In the genomic region with DNA sequence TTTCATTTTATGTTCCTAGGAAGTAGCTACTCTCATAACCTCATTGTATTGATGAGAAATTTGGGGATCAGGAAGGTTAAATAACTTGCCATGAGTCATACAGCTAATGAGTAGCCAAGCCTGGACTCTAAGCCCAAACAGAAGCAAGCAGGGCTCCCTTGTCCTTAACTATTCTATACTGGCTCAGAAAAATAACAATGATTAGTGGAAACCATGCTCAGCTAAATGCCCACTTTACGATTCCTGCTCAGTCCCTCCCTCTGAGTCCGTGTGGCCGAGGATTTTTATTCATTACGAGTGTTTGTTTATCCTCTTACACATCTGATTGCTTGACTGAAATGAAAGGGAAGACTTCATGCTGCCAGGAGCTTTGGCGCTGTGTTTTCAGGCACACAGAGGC, we compare ENCODE assay signal across 20 cellular contexts.
DNase-seq lines count a peak whose midpoint lies in the region; ATAC-seq and TF ChIP-seq lines count a peak whose summit lies in the region.
"Had no signal": no experiment of that assay in that cellular context is flagged by ENCODE, and none has a peak within 500 bp of the region (broad histone marks: within the 10 kb centered on the region; RNA-seq: fewer than 3 reads in every experiment).

No MANE protein-coding gene starts in this region.

- no peaks in the 10 kb centered on the region for H3K9me3 ChIP-seq in hepatocyte (ENCODE audit: low read depth)
- H3K9me3 ChIP-seq in tibial artery: no peaks in the 10 kb centered on the region
- H3K9me3 ChIP-seq: HAP-1, upper lobe of left lung had no signal

- peak overlapping the region; percentile 49 for H3K4me2 ChIP-seq in hepatocyte

- no peaks in the 10 kb centered on the region for H3K79me2 ChIP-seq in hepatocyte

- H3K36me3 ChIP-seq in hepatocyte (replicated peaks; ENCODE audit: insufficient read depth, low read depth) (no peaks in the 10 kb centered on the region), tibial artery (no peaks in the 10 kb centered on the region)
- H3K36me3 ChIP-seq: brain microvascular endothelial cell had no signal

- H3K4me1 ChIP-seq in hepatocyte (ENCODE audit: insufficient read depth): peaks cover 6% of the 10 kb centered on the region
- H3K4me1 ChIP-seq in tibial artery: no peaks in the 10 kb centered on the region
- H3K4me1 ChIP-seq: HAP-1, upper lobe of left lung had no signal

- TF ChIP-seq CTCF in hepatocyte (IDR thresholded peaks at IDR 0.05; ENCODE audit: poor library complexity) (no peak), tibial artery (IDR thresholded peaks at IDR 0.05) (no peak)

- ATAC-seq in HG03442 (IDR thresholded peaks at IDR 0.05; ENCODE audit: unreplicated experiment): peak; percentile 27
- no peak for ATAC-seq in HG03039 (IDR thresholded peaks at IDR 0.05; ENCODE audit: unreplicated experiment)
- ATAC-seq: activated naive CD4-positive, alpha-beta T cell treated with anti-CD3 and anti-CD28 coated beads, Interleukin-2, amount 50 U/mL, for 72 hours; activated T-cell treated with anti-CD3 and anti-CD28 coated beads, Interleukin-2, amount 50 U/mL, for 4 hours; stimulated activated memory B cell treated with anti-CD40 and anti-IgM and Interleukin-4, amounts not matched to agents 10 μg/mL and 1 μg/mL and 100 μg/mL, for 72 hours had no signal

- no peak overlapping the region for H2AFZ ChIP-seq in hepatocyte

- 31% methylated on average over 5 of the region's 5 CpGs for WGBS in hepatocyte (ENCODE audit: low lambda C conversion rate, missing lambda C conversion rate)

- DNase-seq in NCI-H345 (lab: John Stamatoyannopoulos, UW) (peak; percentile 38), hepatocyte (ENCODE audit: low spot score) (peak; percentile 10), renal cortical epithelial cell (ENCODE audit: low read depth) (peak; percentile 91), tibial artery (no peak), epidermal melanocyte (ENCODE audit: insufficient read length, low spot score) (no peak), HT-29 (ENCODE audit: low spot score) (no peak)
- DNase-seq: activated CD4-positive, alpha-beta T cell treated with anti-CD3 and anti-CD28 coated beads, Interleukin-2, amount 50 U/mL, for 48 hours; activated T-cell treated with anti-CD3 and anti-CD28 coated beads, Interleukin-2, amount 50 U/mL, for 4 hours; brain microvascular endothelial cell; dermis blood vessel endothelial cell; erythroblast; nephron progenitor cell; upper lobe of left lung had no signal

- H3K27me3 ChIP-seq in hepatocyte (no peaks in the 10 kb centered on the region), tibial artery (no peaks in the 10 kb centered on the region)
- H3K27me3 ChIP-seq: brain microvascular endothelial cell, upper lobe of left lung had no signal

- peak overlapping the region; percentile 60 for H3K27ac ChIP-seq in hepatocyte
- H3K27ac ChIP-seq in tibial artery: no peak overlapping the region
- H3K27ac ChIP-seq: brain microvascular endothelial cell, RWPE1, upper lobe of left lung, VCaP had no signal

- no peaks in the 10 kb centered on the region for H4K20me1 ChIP-seq in hepatocyte (ENCODE audit: insufficient read depth, poor library complexity, severe bottlenecking)

- H3K9me2 ChIP-seq in hepatocyte (replicated peaks; ENCODE audit: insufficient read depth): no peaks in the 10 kb centered on the region

- H3K4me3 ChIP-seq in hepatocyte (no peak overlapping the region), tibial artery (no peak overlapping the region)
- H3K4me3 ChIP-seq: HAP-1, upper lobe of left lung had no signal

- intact Hi-C loops in tibial artery (cut with DNase I; ENCODE audit: low total_unique reads): no loop called here

Comparison
In these comparisons a context has a peak if more than half of its experiments do, and no peak if none do; other contexts are left out.
1. DNase-seq: peak in NCI-H345 (single experiment), hepatocyte (single experiment) and renal cortical epithelial cell (single experiment); none in tibial artery (0 of 2), epidermal melanocyte (single experiment) and HT-29 (single experiment).